In the genomic region with DNA sequence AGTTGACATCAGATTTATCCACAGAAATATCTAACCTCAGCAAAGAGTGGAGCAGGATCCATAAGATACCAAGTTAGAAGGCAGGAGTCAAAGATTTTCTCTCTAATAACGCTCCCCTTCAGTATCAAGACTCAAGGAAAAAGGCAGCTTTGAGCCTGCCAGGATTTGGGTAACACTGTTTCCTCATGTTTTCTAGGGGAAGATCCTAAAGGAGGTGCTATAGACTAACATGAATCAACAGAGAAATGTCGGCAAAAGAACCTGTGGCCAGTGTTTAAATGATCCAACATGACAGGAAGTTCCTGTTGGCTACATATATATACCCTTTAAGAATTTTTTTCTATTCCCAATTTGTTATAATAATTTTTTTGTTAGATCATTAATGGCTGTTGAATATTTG, we compare ENCODE assay signal across 24 cellular contexts.
A peak's percentile ranks its signal among the peaks of the same experiment; 100 is the strongest.
DNase-seq lines count a peak whose midpoint lies in the region; ATAC-seq and TF ChIP-seq lines count a peak whose summit lies in the region.
"Had no signal": no experiment of that assay in that cellular context is flagged by ENCODE, and none has a peak within 500 bp of the region (broad histone marks: within the 10 kb centered on the region; RNA-seq: fewer than 3 reads in every experiment).

No MANE protein-coding gene starts in this region.

- no peaks in the 10 kb centered on the region for H3K36me3 ChIP-seq in GM23338 (ENCODE audit: insufficient read depth)
- H3K36me3 ChIP-seq: Peyer's patch, SJCRH30 had no signal

- TF ChIP-seq CTCF in GM23338 (conservative IDR thresholded peaks at IDR 0.05; ENCODE audit: low read depth in 2 of 2): peak; percentile 44 to 52
- TF ChIP-seq CTCF in epithelial cell of proximal tubule (conservative IDR thresholded peaks at IDR 0.05; ENCODE audit: low read depth, low read length): peak; percentile 6

- no peak overlapping the region for H3K4me2 ChIP-seq in GM23338
- H3K4me2 ChIP-seq: smooth muscle cell had no signal

- H2AFZ ChIP-seq in GM23338: no peak overlapping the region

- H3K4me3 Mint-ChIP-seq in GM23338: no peak overlapping the region
- H3K4me3 Mint-ChIP-seq: activated T-cell treated with anti-CD3 and anti-CD28 coated beads, Interleukin-2, amount 50 U/mL, for 4 hours; CD4-positive, alpha-beta T cell; natural killer cell; T-cell had no signal

- in situ Hi-C loops in ACHN (cut with HindIII; ENCODE audit: low pct_ligation_motif_present, low pct_unique_long_range_greater_than_20kb, low sequenced_read_pairs): no loop called here

- DNase-seq in ACHN (peak; percentile 76), GM23338 (ENCODE audit: low spot score) (peak; percentile 63), NCI-H69 (lab: John Stamatoyannopoulos, UW) (peak; percentile 50), epithelial cell of proximal tubule (ENCODE audit: low read depth) (no peak), putamen (ENCODE audit: low spot score) (no peak)
- no peak for DNase-seq in activated T-cell treated with anti-CD3 and anti-CD28 coated beads, Interleukin-2, amount 50 U/mL, for 1 hour
- DNase-seq: activated CD4-positive, CD25-positive, alpha-beta regulatory T cell treated with anti-CD3 and anti-CD28 coated beads, Interleukin-2, amount 50 U/mL, for 72 hours; activated T-cell treated with anti-CD3 and anti-CD28 coated beads, Interleukin-2, amount 50 U/mL, for 4 hours; body of pancreas; CD4-positive, alpha-beta T cell; foreskin melanocyte; HCEC 1CT; hypothalamus; natural killer cell; NCI-H1417 treated with DMSO at 0.1 percent for 48 hours; NCI-H2171; NCI-H510A treated with DMSO at 0.1 percent for 48 hours; NK-92 treated with Interleukin-12 subunit alpha and Interleukin-12 subunit beta, amount 100 ng/mL, for 24 hours; Peyer's patch; retina; SJCRH30; T-cell had no signal

- H3K27me3 ChIP-seq in GM23338 (ENCODE audit: insufficient read depth): no peaks in the 10 kb centered on the region
- H3K27me3 ChIP-seq: body of pancreas, Peyer's patch, SJCRH30 had no signal

- H3K27ac Mint-ChIP-seq in GM23338: no peak overlapping the region
- H3K27ac Mint-ChIP-seq: CD4-positive, alpha-beta T cell; natural killer cell; T-cell had no signal

- no peaks in the 10 kb centered on the region; the same call in 2 of the 3 replicates for H3K4me1 Mint-ChIP-seq in GM23338
- H3K4me1 Mint-ChIP-seq: natural killer cell, T-cell had no signal

- peak; percentile 59 for ATAC-seq in GM23338
- no peak for ATAC-seq in GM21825 (IDR thresholded peaks at IDR 0.05; ENCODE audit: unreplicated experiment)
- ATAC-seq: activated T-cell treated with anti-CD3 and anti-CD28 coated beads, Interleukin-2, amount 50 U/mL, for 4 hours; body of pancreas; natural killer cell; T-cell had no signal

- H4K20me1 ChIP-seq in GM23338 (replicated peaks; ENCODE audit: insufficient read depth): no peaks in the 10 kb centered on the region

- H3K4me1 ChIP-seq in GM23338 (ENCODE audit: insufficient read depth): no peaks in the 10 kb centered on the region
- H3K4me1 ChIP-seq: body of pancreas, Peyer's patch, SJCRH30 had no signal

- H3K4me3 ChIP-seq in GM23338 (no peak overlapping the region), epithelial cell of proximal tubule (ENCODE audit: low read depth, low read length) (no peak overlapping the region)
- H3K4me3 ChIP-seq: body of pancreas, Peyer's patch, SJCRH30, smooth muscle cell had no signal

- no peaks in the 10 kb centered on the region; the same call in 2 of the 3 replicates for H3K36me3 Mint-ChIP-seq in GM23338 (ENCODE audit: low read depth)
- H3K36me3 Mint-ChIP-seq: natural killer cell, T-cell had no signal

- no peak overlapping the region for H3K27ac ChIP-seq in GM23338 (ENCODE audit: low read depth)
- H3K27ac ChIP-seq: body of pancreas, Peyer's patch, SJCRH30 had no signal

- no peaks in the 10 kb centered on the region for H3K27me3 Mint-ChIP-seq in GM23338 (ENCODE audit: insufficient read depth, low read depth, poor library complexity)

- 0 out of 3 replicates have a peak, but pooled peaks cover 2% of the 10 kb centered on the region for H3K9me3 Mint-ChIP-seq in GM23338

- H3F3A ChIP-seq in GM23338 (replicated peaks; ENCODE audit: low read depth): no peaks in the 10 kb centered on the region

- H3K79me2 ChIP-seq in GM23338 (replicated peaks; ENCODE audit: insufficient read depth): no peaks in the 10 kb centered on the region

- H3K9me2 ChIP-seq in GM23338 (ENCODE audit: insufficient read depth): no peaks in the 10 kb centered on the region

TF ChIP-seq in GM23338, 12 proteins besides CTCF, POLR2A, EP300 and RAD21 (continues in another document):
- no peak for TF ChIP-seq STAT1 (IDR thresholded peaks at IDR 0.05; ENCODE audit: unreplicated experiment)
- TF ChIP-seq JUNB (IDR thresholded peaks at IDR 0.05; ENCODE audit: unreplicated experiment): no peak
- no peak for TF ChIP-seq EZH2phosphoT487 (IDR thresholded peaks at IDR 0.05; ENCODE audit: unreplicated experiment)
- TF ChIP-seq, protein P1, sequence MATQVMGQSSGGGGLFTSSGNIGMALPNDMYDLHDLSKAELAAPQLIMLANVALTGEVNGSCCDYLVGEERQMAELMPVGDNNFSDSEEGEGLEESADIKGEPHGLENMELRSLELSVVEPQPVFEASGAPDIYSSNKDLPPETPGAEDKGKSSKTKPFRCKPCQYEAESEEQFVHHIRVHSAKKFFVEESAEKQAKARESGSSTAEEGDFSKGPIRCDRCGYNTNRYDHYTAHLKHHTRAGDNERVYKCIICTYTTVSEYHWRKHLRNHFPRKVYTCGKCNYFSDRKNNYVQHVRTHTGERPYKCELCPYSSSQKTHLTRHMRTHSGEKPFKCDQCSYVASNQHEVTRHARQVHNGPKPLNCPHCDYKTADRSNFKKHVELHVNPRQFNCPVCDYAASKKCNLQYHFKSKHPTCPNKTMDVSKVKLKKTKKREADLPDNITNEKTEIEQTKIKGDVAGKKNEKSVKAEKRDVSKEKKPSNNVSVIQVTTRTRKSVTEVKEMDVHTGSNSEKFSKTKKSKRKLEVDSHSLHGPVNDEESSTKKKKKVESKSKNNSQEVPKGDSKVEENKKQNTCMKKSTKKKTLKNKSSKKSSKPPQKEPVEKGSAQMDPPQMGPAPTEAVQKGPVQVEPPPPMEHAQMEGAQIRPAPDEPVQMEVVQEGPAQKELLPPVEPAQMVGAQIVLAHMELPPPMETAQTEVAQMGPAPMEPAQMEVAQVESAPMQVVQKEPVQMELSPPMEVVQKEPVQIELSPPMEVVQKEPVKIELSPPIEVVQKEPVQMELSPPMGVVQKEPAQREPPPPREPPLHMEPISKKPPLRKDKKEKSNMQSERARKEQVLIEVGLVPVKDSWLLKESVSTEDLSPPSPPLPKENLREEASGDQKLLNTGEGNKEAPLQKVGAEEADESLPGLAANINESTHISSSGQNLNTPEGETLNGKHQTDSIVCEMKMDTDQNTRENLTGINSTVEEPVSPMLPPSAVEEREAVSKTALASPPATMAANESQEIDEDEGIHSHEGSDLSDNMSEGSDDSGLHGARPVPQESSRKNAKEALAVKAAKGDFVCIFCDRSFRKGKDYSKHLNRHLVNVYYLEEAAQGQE (IDR thresholded peaks at IDR 0.05; ENCODE audit: unreplicated experiment): no peak
- no peak for TF ChIP-seq NANOG (IDR thresholded peaks at IDR 0.05; ENCODE audit: borderline replicate concordance)
- no peak for TF ChIP-seq EZH2 (IDR thresholded peaks at IDR 0.05; ENCODE audit: low read depth, unreplicated experiment)
- no peak for TF ChIP-seq ZNF331 (CRISPR knock-in tag; IDR thresholded peaks at IDR 0.05; ENCODE audit: low read depth)
- no peak for TF ChIP-seq POLR2AphosphoS5 (IDR thresholded peaks at IDR 0.05; ENCODE audit: low read depth)
- TF ChIP-seq, protein P2, sequence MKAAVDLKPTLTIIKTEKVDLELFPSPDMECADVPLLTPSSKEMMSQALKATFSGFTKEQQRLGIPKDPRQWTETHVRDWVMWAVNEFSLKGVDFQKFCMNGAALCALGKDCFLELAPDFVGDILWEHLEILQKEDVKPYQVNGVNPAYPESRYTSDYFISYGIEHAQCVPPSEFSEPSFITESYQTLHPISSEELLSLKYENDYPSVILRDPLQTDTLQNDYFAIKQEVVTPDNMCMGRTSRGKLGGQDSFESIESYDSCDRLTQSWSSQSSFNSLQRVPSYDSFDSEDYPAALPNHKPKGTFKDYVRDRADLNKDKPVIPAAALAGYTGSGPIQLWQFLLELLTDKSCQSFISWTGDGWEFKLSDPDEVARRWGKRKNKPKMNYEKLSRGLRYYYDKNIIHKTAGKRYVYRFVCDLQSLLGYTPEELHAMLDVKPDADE (IDR thresholded peaks at IDR 0.05): no peak
- no peak for TF ChIP-seq CREB1 (CRISPR knock-in tag; IDR thresholded peaks at IDR 0.05; ENCODE audit: low read depth)
- no peak for TF ChIP-seq ZNF114 (CRISPR knock-in tag; IDR thresholded peaks at IDR 0.05)

Comparison
In these comparisons a context has a peak if more than half of its experiments do, and no peak if none do; other contexts are left out.
1. DNase-seq: peak in ACHN (single experiment), GM23338 (single experiment) and NCI-H69 (single experiment); none in epithelial cell of proximal tubule (single experiment), activated T-cell treated with anti-CD3 and anti-CD28 coated beads, Interleukin-2, amount 50 U/mL, for 1 hour (single experiment) and putamen (single experiment).